In genomic region chr12:106957617-106958016, GRCh38 we compare ENCODE assay signal across 9 cellular contexts. TPM values are rescaled to one million over a fixed set of nuclear protein-coding genes. Genes with fewer than 3 reads are reported as not detected.
DNase-seq lines count a peak whose midpoint lies in the region; ATAC-seq and TF ChIP-seq lines count a peak whose summit lies in the region.
"Had no signal": no experiment of that assay in that cellular context is flagged by ENCODE, and none has a peak within 500 bp of the region (broad histone marks: within the 10 kb centered on the region; RNA-seq: fewer than 3 reads in every experiment).

No MANE protein-coding gene starts in this region.

- intact Hi-C loops in PC-3 (cut with micrococcal nuclease): loop anchor here (2.0 to 5.0 kb wide), 3 partner anchors 29 to 660 kb away; partner anchors contain the start of genes MTERF2 and RIC8B

- H3K27me3 ChIP-seq in PC-3 (ENCODE audit: low read length): no peaks in the 10 kb centered on the region

- CTCF ChIA-PET in PC-3 (lab: Charles Lee): no interaction called here

- peaks cover 20% of the 10 kb centered on the region for H3K4me1 ChIP-seq in PC-3 (ENCODE audit: insufficient read depth, low read length)

- H3K36me3 ChIP-seq in PC-3 (ENCODE audit: low read depth, low read length): 0 out of 2 replicates have a peak, but pooled peaks cover 4% of the 10 kb centered on the region

- peak overlapping the region; percentile 80 for H3K4me3 ChIP-seq in PC-3 (ENCODE audit: low read length)
- H3K4me3 ChIP-seq in epithelial cell of proximal tubule (ENCODE audit: low read depth, low read length): peak overlapping the region; percentile 88
- H3K4me3 ChIP-seq in skeletal muscle cell (ENCODE audit: low read depth, low read length): peak overlapping the region; percentile 83

- H3K27ac ChIP-seq in PC-3 (ENCODE audit: low read length): no peak overlapping the region

- no peak for ATAC-seq in PC-3

- no peak overlapping the region for H2AFZ ChIP-seq in PC-3 (ENCODE audit: low read length)

- H3K9me2 ChIP-seq in PC-3 (replicated peaks; ENCODE audit: low read length): no peaks in the 10 kb centered on the region

- peak overlapping the region; percentile 79 for H3K4me2 ChIP-seq in PC-3 (ENCODE audit: low read length)

- POLR2A ChIA-PET in PC-3 (lab: Charles Lee; ENCODE audit: unreplicated experiment): no interaction called here

- no peak for TF ChIP-seq CTCF in PC-3 (conservative IDR thresholded peaks at IDR 0.05; ENCODE audit: low read depth, low read length)
- no peak for TF ChIP-seq CTCF in epithelial cell of proximal tubule (conservative IDR thresholded peaks at IDR 0.05; ENCODE audit: low read depth, low read length)

- no peaks in the 10 kb centered on the region for H3K9me3 ChIP-seq in PC-3 (ENCODE audit: low read length)

- DNase-seq in DMS79 treated with DMSO at 0.1 percent for 48 hours (lab: John Stamatoyannopoulos, UW) (peak; percentile 20), DMS79 (lab: John Stamatoyannopoulos, UW) (no peak), PC-3 (no peak), epithelial cell of proximal tubule (ENCODE audit: low read depth) (no peak), skeletal muscle cell (ENCODE audit: low read depth) (no peak), iPS-NIHi7 (ENCODE audit: extremely low spot score) (no peak), pons (ENCODE audit: low spot score) (no peak)
- no peak for DNase-seq in stimulated activated CD4-positive, alpha-beta T cell treated with anti-CD3 and anti-CD28 coated beads, Interleukin-4, amount 100 ng/mL, for 1 hour
- DNase-seq: 8988T had no signal

- peaks cover 5% of the 10 kb centered on the region for H3F3A ChIP-seq in PC-3 (ENCODE audit: low read length, unreplicated experiment)

- BruUV-seq in PC-3 (replicated peaks; lab: Mats Ljungman, UMichigan): no TSS peak

- peaks cover 44% of the 10 kb centered on the region for H3K79me2 ChIP-seq in PC-3 (ENCODE audit: low read length)

- peak overlapping the region; percentile 82; the same call in 1 of the 2 replicates for H3K9ac ChIP-seq in PC-3 (ENCODE audit: low read length)

- peaks cover 6% of the 10 kb centered on the region; the same call in 1 of the 2 replicates for H4K20me1 ChIP-seq in PC-3 (ENCODE audit: low read length)

RNA-seq across cellular contexts. Expression of gene TMEM263, which starts 1.9 kb away (rescaled TPM):
- 42.7 and 59.7 TPM in 2 replicates for total RNA-seq in PC-3 (2014; rRNA removed)
- total RNA-seq in epithelial cell of proximal tubule: 33.5 and 40.1 TPM in 2 replicates

RNA-seq across cellular contexts. Expression of gene MTERF2, which starts 29.3 kb away (rescaled TPM):
- 10.7 and 14.2 TPM in 2 replicates for total RNA-seq in PC-3 (2014; rRNA removed)
- total RNA-seq in epithelial cell of proximal tubule: 2.9 and 5.7 TPM in 2 replicates
